ENCODE assay signal across 8 cellular contexts in the genomic region with DNA sequence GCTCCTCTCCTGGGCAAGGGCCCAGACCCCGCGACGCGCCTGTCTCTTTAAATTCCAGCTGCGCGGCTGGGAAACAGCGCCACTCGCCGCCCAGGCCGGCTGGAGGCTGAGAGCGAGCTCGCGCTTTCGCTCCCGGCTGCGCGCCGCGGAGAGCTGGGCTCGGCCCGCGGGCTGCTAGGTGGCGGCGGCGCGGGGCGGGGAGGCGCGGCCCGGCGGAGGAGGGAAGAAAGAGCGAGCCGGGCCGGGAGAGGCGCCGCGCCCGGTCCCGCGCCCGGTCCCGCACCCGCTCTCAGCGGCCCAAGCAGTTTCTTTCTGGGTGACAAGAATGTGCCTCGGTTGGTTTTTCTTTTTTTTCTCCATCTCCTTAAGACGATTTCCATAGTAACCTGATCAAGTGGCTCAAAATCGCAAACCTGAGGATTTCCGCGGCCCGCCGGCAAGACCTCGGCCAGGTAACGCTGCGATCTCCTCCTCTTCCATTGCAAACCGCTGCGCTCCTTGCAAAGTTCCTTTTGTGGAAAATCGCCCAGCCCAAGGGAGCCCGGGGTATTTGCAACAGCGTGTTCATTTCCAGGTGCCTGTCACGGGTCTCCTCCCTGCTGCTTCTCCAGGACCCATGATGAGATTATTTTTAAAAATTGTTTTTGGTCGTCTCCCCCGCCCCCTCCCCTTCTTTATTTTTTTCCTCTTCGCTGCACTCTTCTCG.
A peak's percentile ranks its signal among the peaks of the same experiment; 100 is the strongest.
DNase-seq lines count a peak whose midpoint lies in the region; ATAC-seq and TF ChIP-seq lines count a peak whose summit lies in the region.

No MANE protein-coding gene starts in this region.

- CTCF ChIA-PET in IMR-90 (lab: Yijun Ruan, JAX), result interaction anchor here (0.5 to 1.4 kb wide), 9 partner anchors 10 to 605 kb away, joined by 3 to 6 read pairs (median 4); no protein-coding TSS in a partner anchor

- H3K14ac ChIP-seq in IMR-90 (replicated peaks; ENCODE audit: low read depth, low read length), result no peak overlapping the region; the same call in 1 of the 2 replicates

- H2AFZ ChIP-seq in IMR-90 (replicated peaks; ENCODE audit: low read length, poor library complexity), result peak overlapping the region; percentile 96

- no peaks in the 10 kb centered on the region for H4K20me1 ChIP-seq in IMR-90 (ENCODE audit: insufficient read depth, low read length)

- dilution Hi-C loops in IMR-90 (cut with HindIII; ENCODE audit: low sequenced_read_pairs, unreplicated experiment), result no loop called here

- no peak overlapping the region for H4K5ac ChIP-seq in IMR-90 (ENCODE audit: low read depth, low read length)

- H2AK5ac ChIP-seq in IMR-90 (ENCODE audit: low read depth, low read length), result no peak overlapping the region

- H3K4me2 ChIP-seq in IMR-90 (ENCODE audit: low read depth, low read length), result peak overlapping the region; percentile 94

- ATAC-seq in GM21786 (IDR thresholded peaks at IDR 0.05; ENCODE audit: unreplicated experiment) (peak; percentile 79), IMR-90 (ENCODE audit: low read depth) (peak; percentile 99)

- TF ChIP-seq RAD21 in IMR-90 (IDR thresholded peaks at IDR 0.05; ENCODE audit: low read length), result peak; percentile 61

- H3K79me1 ChIP-seq in IMR-90 (ENCODE audit: low read depth in 1 of 2, low read length in 2 of 2), result no peaks in the 10 kb centered on the region

- H3K36me3 Mint-ChIP-seq in chondrocyte (ENCODE audit: low read depth), result peaks cover 2% of the 10 kb centered on the region

- peak overlapping the region; percentile 27; the same call in 1 of the 2 replicates for H3K56ac ChIP-seq in IMR-90 (ENCODE audit: extremely low read depth, insufficient read depth, low read length)

- in situ Hi-C loops in IMR-90 (cut with MboI; ENCODE audit: low sequenced_read_pairs), result loop anchor here (10.0 kb wide), 1 partner anchor 280 kb away; no protein-coding TSS in a partner anchor

- H3K4me1 ChIP-seq in IMR-90 (ENCODE audit: control insufficient read depth, insufficient read depth, low read length) (no peaks in the 10 kb centered on the region), spleen (peaks cover 0 to 25% (median 15%) of the 10 kb centered on the region in 6 donors)

- H2BK20ac ChIP-seq in IMR-90 (ENCODE audit: low read depth, low read length), result no peak overlapping the region

- POLR2A ChIA-PET in IMR-90 (lab: Charles Lee; ENCODE audit: unreplicated experiment), result no interaction called here

- no peaks in the 10 kb centered on the region for H3K9me3 Mint-ChIP-seq in chondrocyte (ENCODE audit: low read depth)

- DNase-seq in NCI-H524 (lab: John Stamatoyannopoulos, UW), result peak; percentile 25 to 71
- DNase-seq in NCI-H524 treated with DMSO at 0.1 percent for 48 hours (lab: John Stamatoyannopoulos, UW), result no peak
- peak; percentile 61 for DNase-seq in IMR-90
- DNase-seq in RPMI7951 (ENCODE audit: low read depth), result peak; percentile 55
- DNase-seq in chondrocyte (ENCODE audit: low spot score), result no peak
- DNase-seq in kidney glomerular epithelial cell (lab: John Stamatoyannopoulos, UW), result peak; percentile 52
- DNase-seq in spleen, result peak; percentile 80

- no peak overlapping the region for H2BK5ac ChIP-seq in IMR-90 (ENCODE audit: low read depth, low read length, poor library complexity, severe bottlenecking)

- H3K4me3 Mint-ChIP-seq in chondrocyte (ENCODE audit: unreplicated experiment), result peak overlapping the region; percentile 83

- peaks cover 50% of the 10 kb centered on the region for H3K27me3 Mint-ChIP-seq in chondrocyte (ENCODE audit: low read depth)

- peaks cover 18% of the 10 kb centered on the region for H3K4me1 Mint-ChIP-seq in chondrocyte (ENCODE audit: low read depth)

- no peak overlapping the region for H4K91ac ChIP-seq in IMR-90 (ENCODE audit: insufficient read depth, low read depth, low read length)

- H3K27ac Mint-ChIP-seq in chondrocyte (ENCODE audit: unreplicated experiment), result no peak overlapping the region

- H3K9ac ChIP-seq in IMR-90 (ENCODE audit: low read depth, low read length), result peak overlapping the region; percentile 51

- H3K18ac ChIP-seq in IMR-90 (ENCODE audit: low read depth, low read length), result no peak overlapping the region

- H3K23ac ChIP-seq in IMR-90 (ENCODE audit: low read depth, low read length), result peak overlapping the region; percentile 58

- TF ChIP-seq CTCF in IMR-90 (conservative IDR thresholded peaks at IDR 0.05; ENCODE audit: low read depth, low read length), result peak; percentile 65
- peak; percentile 78 for TF ChIP-seq CTCF in chondrocyte (IDR thresholded peaks at IDR 0.05)
- TF ChIP-seq CTCF in spleen (IDR thresholded peaks at IDR 0.05 in 8 of 11, conservative IDR thresholded peaks at IDR 0.05 in 3 of 11), result peak in 3 of 11 experiments; percentile 19 to 38 (median 19)

- H2BK120ac ChIP-seq in IMR-90 (ENCODE audit: low read depth, low read length), result peak overlapping the region; percentile 76

- H3K9me1 ChIP-seq in IMR-90 (ENCODE audit: insufficient read depth, low read length), result no peaks in the 10 kb centered on the region; the same call in 1 of the 2 replicates

- H3K27me3 ChIP-seq in IMR-90 (ENCODE audit: control insufficient read depth, insufficient read depth, low read length) (peaks cover 24% of the 10 kb centered on the region), spleen (replicated peaks in 1 of 7) (peaks cover 0 to 51% (median 10%) of the 10 kb centered on the region in 7 donors)

- H2AK9ac ChIP-seq in IMR-90 (replicated peaks; ENCODE audit: low read depth, low read length, poor library complexity), result peak overlapping the region; percentile 57

- intact Hi-C loops in IMR-90 (cut with micrococcal nuclease), result loop anchor here (5.0 kb wide), 4 partner anchors 173 to 362 kb away; a partner anchor contains a TSS
- intact Hi-C loops in spleen (cut with DNase I; ENCODE audit: low total_unique reads), result no loop called here

- H3K4me3 ChIP-seq in IMR-90 (ENCODE audit: insufficient read depth, low read depth, low read length), result peak overlapping the region; percentile 55
- peak overlapping the region; percentile 45 to 67 (median 56) for H3K4me3 ChIP-seq in spleen

- H3K4ac ChIP-seq in IMR-90 (ENCODE audit: low read depth, low read length), result no peak overlapping the region

- no peak overlapping the region for H4K8ac ChIP-seq in IMR-90 (ENCODE audit: low read depth in 2 of 2, low read length in 2 of 2)

- H3K27ac ChIP-seq in IMR-90 (ENCODE audit: insufficient read depth, low read length) (no peak overlapping the region), spleen (peak overlapping the region in 5 of 8 donors; percentile 53 to 72 (median 59))

- WGBS in IMR-90 (ENCODE audit: extremely low coverage in 2 of 2, insufficient read length in 1 of 2), 2 experiments, result 1% methylated on average over 33 of the region's 64 CpGs; no CpG with 5 or more reads in 1 of the 2 experiments
- WGBS in spleen, 5 donors, result 0 to 2% (median 1%) methylated on average over 53 to 64 of the region's 64 CpGs

- H3K9me3 ChIP-seq in IMR-90 (ENCODE audit: control insufficient read depth, insufficient read depth, low read length) (no peaks in the 10 kb centered on the region), spleen (no peaks in the 10 kb centered on the region)

- no peaks in the 10 kb centered on the region for H3K36me3 ChIP-seq in IMR-90 (ENCODE audit: control insufficient read depth, insufficient read depth, low read length)
- H3K36me3 ChIP-seq in spleen, result no peaks in the 10 kb centered on the region

- no TSS peak for BruUV-seq in IMR-90 (replicated peaks; lab: Mats Ljungman, UMichigan)

- H2BK15ac ChIP-seq in IMR-90 (ENCODE audit: low read depth, low read length), result no peak overlapping the region

- TF ChIP-seq POLR2A in IMR-90 (IDR thresholded peaks at IDR 0.05; ENCODE audit: low read depth, low read length), result no peak
- no peak for TF ChIP-seq POLR2A in spleen (IDR thresholded peaks at IDR 0.05)

TF ChIP-seq in IMR-90, 13 proteins besides CTCF, POLR2A, EP300 and RAD21:
- TF ChIP-seq CEBPB (IDR thresholded peaks at IDR 0.05; ENCODE audit: low read depth, low read length), result no peak
- TF ChIP-seq, protein P1, sequence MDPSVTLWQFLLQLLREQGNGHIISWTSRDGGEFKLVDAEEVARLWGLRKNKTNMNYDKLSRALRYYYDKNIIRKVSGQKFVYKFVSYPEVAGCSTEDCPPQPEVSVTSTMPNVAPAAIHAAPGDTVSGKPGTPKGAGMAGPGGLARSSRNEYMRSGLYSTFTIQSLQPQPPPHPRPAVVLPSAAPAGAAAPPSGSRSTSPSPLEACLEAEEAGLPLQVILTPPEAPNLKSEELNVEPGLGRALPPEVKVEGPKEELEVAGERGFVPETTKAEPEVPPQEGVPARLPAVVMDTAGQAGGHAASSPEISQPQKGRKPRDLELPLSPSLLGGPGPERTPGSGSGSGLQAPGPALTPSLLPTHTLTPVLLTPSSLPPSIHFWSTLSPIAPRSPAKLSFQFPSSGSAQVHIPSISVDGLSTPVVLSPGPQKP (IDR thresholded peaks at IDR 0.05; ENCODE audit: borderline replicate concordance, low read depth, low read length), result no peak
- TF ChIP-seq RCOR1 (IDR thresholded peaks at IDR 0.05; ENCODE audit: insufficient replicate concordance, low read length), result no peak
- TF ChIP-seq SMC3 (IDR thresholded peaks at IDR 0.05; ENCODE audit: low read depth, low read length), result peak; percentile 57
- TF ChIP-seq NFE2L2 (IDR thresholded peaks at IDR 0.05; ENCODE audit: low read depth, low read length), result no peak
- peak; percentile 40; the same call in 1 of the 2 replicates for TF ChIP-seq MAZ (IDR thresholded peaks at IDR 0.05; ENCODE audit: borderline replicate concordance, low read depth, low read length)

Comparison
In these comparisons a context has a peak if more than half of its experiments do, and no peak if none do; other contexts are left out.
1. DNase-seq: peak in NCI-H524 (2 of 2), IMR-90 (single experiment), RPMI7951 (single experiment), kidney glomerular epithelial cell (single experiment) and spleen (single experiment); none in NCI-H524 treated with DMSO at 0.1 percent for 48 hours (single experiment) and chondrocyte (single experiment).